11 cellular contexts compared by ENCODE assay signal in the genomic region with DNA sequence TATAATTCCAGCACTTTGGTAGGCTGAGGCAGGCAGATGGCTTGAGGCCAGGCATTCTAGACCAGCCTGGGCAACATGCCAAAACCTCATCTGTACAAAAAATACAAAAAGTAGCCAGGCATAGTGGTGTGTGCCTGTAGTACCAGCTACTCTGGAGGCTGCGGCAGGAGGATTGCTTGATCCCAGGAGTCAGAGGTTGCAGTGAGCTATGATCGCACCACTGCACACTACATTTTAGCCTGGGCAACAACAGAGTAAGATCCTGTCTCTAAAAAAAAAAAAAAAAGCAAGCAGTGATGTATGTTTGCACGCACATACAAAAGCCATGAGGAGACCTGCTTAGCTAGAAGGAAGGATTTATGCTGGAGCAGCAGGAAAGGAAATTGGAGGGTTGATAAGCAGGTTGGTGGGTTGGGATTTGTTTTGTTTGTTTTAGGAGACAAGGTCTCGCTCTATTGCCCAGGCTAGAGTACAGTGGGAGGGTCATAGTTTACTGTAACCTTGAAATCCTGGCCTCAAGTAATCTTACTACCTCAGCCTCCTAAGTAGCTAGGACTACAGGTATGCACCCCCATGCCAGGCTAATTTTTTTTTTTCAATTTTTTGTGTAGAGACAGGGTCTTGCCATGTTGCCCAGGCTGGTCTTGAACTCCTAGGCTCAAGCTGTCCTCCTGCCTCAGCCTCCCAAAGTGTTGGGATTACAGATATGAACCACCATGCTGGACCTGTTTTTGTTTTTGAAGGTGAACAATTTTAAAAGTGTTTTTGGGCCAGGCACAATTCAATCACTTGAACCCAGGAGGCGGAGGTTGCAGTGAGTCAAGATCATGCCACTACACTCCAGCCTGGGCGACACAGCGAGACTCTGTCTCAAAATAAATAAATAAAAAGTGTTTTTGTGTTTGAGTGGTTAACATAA. TPM values are rescaled to one million over a fixed set of nuclear protein-coding genes. Genes with fewer than 3 reads are reported as not detected.
A peak's percentile ranks its signal among the peaks of the same experiment; 100 is the strongest.
DNase-seq lines count a peak whose midpoint lies in the region; ATAC-seq and TF ChIP-seq lines count a peak whose summit lies in the region.
"Had no signal": no experiment of that assay in that cellular context is flagged by ENCODE, and none has a peak within 500 bp of the region (broad histone marks: within the 10 kb centered on the region; RNA-seq: fewer than 3 reads in every experiment).

No MANE protein-coding gene starts in this region.

- H2AFZ ChIP-seq in HCT116 (ENCODE audit: low read depth, low read length, poor library complexity, severe bottlenecking) = no peak overlapping the region

- H3K27me3 ChIP-seq in HCT116 (ENCODE audit: insufficient read depth, low read length) = no peaks in the 10 kb centered on the region

- H3K9me2 ChIP-seq in HCT116 (ENCODE audit: insufficient read depth) = no peaks in the 10 kb centered on the region

- H4K20me1 ChIP-seq in HCT116 (ENCODE audit: insufficient read depth) = no peaks in the 10 kb centered on the region

- TF ChIP-seq RAD21 in HCT116 (IDR thresholded peaks at IDR 0.05; ENCODE audit: low read depth) = no peak

- H3K9ac ChIP-seq in HCT116 (ENCODE audit: low read length) = no peak overlapping the region

- no peak overlapping the region for H3K4me3 ChIP-seq in HCT116 (replicated peaks in 1 of 2; ENCODE audit: low read depth in 1 of 2, low read length in 2 of 2)

- H3K9me3 ChIP-seq in HCT116 (ENCODE audit: control insufficient read depth in 1 of 2, insufficient read depth in 1 of 2, low read depth in 1 of 2, low read length in 2 of 2) = no peaks in the 10 kb centered on the region

- no peaks in the 10 kb centered on the region for H3K36me3 ChIP-seq in HCT116 (ENCODE audit: control insufficient read depth in 1 of 2, insufficient read depth in 2 of 2, low read length in 2 of 2)

- no peak for TF ChIP-seq POLR2A in HCT116 (IDR thresholded peaks at IDR 0.05; ENCODE audit: borderline replicate concordance, extremely low read depth, insufficient read depth, insufficient read length)

- no peak overlapping the region for H3K27ac ChIP-seq in HCT116 (ENCODE audit: low read depth, low read length)
- H3K27ac ChIP-seq: epithelial cell of prostate had no signal

- no peak for TF ChIP-seq CTCF in HCT116 (IDR thresholded peaks at IDR 0.05 in 2 of 3, conservative IDR thresholded peaks at IDR 0.05 in 1 of 3; ENCODE audit: borderline replicate concordance in 1 of 3, insufficient read depth in 1 of 3, low read depth in 2 of 3, low read length in 2 of 3)

- no peak for ATAC-seq in HCT116
- no peak for ATAC-seq in GM19455 (IDR thresholded peaks at IDR 0.05; ENCODE audit: unreplicated experiment)
- no peak for ATAC-seq in HG02981 (IDR thresholded peaks at IDR 0.05; ENCODE audit: unreplicated experiment)

- H3K4me2 ChIP-seq in HCT116 (ENCODE audit: low read length) = peak overlapping the region; percentile 50

- H3K79me2 ChIP-seq in HCT116 (ENCODE audit: insufficient read depth, low read length) = 0 out of 2 replicates have a peak, but pooled peaks cover 6% of the 10 kb centered on the region

- intact Hi-C loops in HCT116 (cut with micrococcal nuclease) = no loop called here

- RAD21 ChIA-PET in HCT116 (lab: Charles Lee; ENCODE audit: low non-redundant PET in 1 of 2, low total read pairs in 2 of 2, uncharacterized antibody in 2 of 2, unreplicated experiment in 2 of 2) = no interaction called here

- POLR2A ChIA-PET in HCT116 (lab: Charles Lee) = no interaction called here

- H3K4me1 ChIP-seq in HCT116 (ENCODE audit: control insufficient read depth in 1 of 2, insufficient read depth in 2 of 2, low read length in 2 of 2) = peaks cover 15 to 30% of the 10 kb centered on the region in 2 experiments

- CTCF ChIA-PET in HCT116 (lab: Charles Lee) = no interaction called here

- BruUV-seq in HCT116 (replicated peaks; lab: Mats Ljungman, UMichigan) = no TSS peak

- DNase-seq in HCT116 (ENCODE audit: low read depth, low spot score) (no peak), NCI-H1092 (lab: John Stamatoyannopoulos, UW) (peak; percentile 14), RPMI8226 (peak; percentile 54), lung microvascular endothelial cell (ENCODE audit: low read depth in 2 of 2) (peak; percentile 41 to 76), CD1c-positive myeloid dendritic cell (ENCODE audit: extremely low spot score) (no peak), Ammon's horn (ENCODE audit: low spot score) (no peak)
- DNase-seq: activated CD4-positive, alpha-beta T cell treated with anti-CD3 and anti-CD28 coated beads, Interleukin-2, amount 50 U/mL, for 48 hours; trophoblast cell had no signal

TF ChIP-seq in HCT116, 20 proteins besides CTCF, POLR2A, EP300 and RAD21:
- TF ChIP-seq, protein P1, sequence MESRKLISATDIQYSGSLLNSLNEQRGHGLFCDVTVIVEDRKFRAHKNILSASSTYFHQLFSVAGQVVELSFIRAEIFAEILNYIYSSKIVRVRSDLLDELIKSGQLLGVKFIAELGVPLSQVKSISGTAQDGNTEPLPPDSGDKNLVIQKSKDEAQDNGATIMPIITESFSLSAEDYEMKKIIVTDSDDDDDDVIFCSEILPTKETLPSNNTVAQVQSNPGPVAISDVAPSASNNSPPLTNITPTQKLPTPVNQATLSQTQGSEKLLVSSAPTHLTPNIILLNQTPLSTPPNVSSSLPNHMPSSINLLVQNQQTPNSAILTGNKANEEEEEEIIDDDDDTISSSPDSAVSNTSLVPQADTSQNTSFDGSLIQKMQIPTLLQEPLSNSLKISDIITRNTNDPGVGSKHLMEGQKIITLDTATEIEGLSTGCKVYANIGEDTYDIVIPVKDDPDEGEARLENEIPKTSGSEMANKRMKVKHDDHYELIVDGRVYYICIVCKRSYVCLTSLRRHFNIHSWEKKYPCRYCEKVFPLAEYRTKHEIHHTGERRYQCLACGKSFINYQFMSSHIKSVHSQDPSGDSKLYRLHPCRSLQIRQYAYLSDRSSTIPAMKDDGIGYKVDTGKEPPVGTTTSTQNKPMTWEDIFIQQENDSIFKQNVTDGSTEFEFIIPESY (IDR thresholded peaks at IDR 0.05; ENCODE audit: extremely low read depth, insufficient replicate concordance, low read length) = no peak
- no peak for TF ChIP-seq YY1 (IDR thresholded peaks at IDR 0.05; ENCODE audit: extremely low read depth, insufficient replicate concordance, low read depth, low read length)
- no peak for TF ChIP-seq CEBPB (IDR thresholded peaks at IDR 0.05; ENCODE audit: low read depth)
- TF ChIP-seq, protein P2, sequence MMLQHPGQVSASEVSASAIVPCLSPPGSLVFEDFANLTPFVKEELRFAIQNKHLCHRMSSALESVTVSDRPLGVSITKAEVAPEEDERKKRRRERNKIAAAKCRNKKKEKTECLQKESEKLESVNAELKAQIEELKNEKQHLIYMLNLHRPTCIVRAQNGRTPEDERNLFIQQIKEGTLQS (IDR thresholded peaks at IDR 0.05) = no peak
TF ChIP-seq in HCT116: peak in this region for 0.

RNA-seq across cellular contexts. Expression of a gene that starts 4.0 kb away (rescaled TPM):
- total RNA-seq in HCT116 (2021; ENCODE audit: unreplicated experiment) (1.8 TPM), lung microvascular endothelial cell (5.0 and 7.9 TPM in 2 replicates)
- polyA plus RNA-seq in HCT116 (2012) = 1.8 and 2.2 TPM in 2 replicates

RNA-seq across cellular contexts. Expression of a gene that starts 4.2 kb away (rescaled TPM):
- total RNA-seq in HCT116 (2021; ENCODE audit: unreplicated experiment) (12.2 TPM), lung microvascular endothelial cell (25.7 and 35.3 TPM in 2 replicates)
- 24.1 and 24.8 TPM in 2 replicates for polyA plus RNA-seq in HCT116 (2012)

RNA-seq across cellular contexts. Expression of a gene that starts 19.6 kb away (rescaled TPM):
- total RNA-seq in HCT116 (2021; ENCODE audit: unreplicated experiment) (13.0 TPM), lung microvascular endothelial cell (2.4 and 4.0 TPM in 2 replicates)
- 9.8 and 12.5 TPM in 2 replicates for polyA plus RNA-seq in HCT116 (2012)

RNA-seq across cellular contexts. Expression of a gene that starts 26.0 kb away (rescaled TPM):
- total RNA-seq in HCT116 (2021; ENCODE audit: unreplicated experiment) = 0.42 TPM
- polyA plus RNA-seq in HCT116 (2012) = 0.14 and 0.19 TPM in 2 replicates
- total RNA-seq in lung microvascular endothelial cell = 0.44 and 0.79 TPM in 2 replicates

RNA-seq across cellular contexts. Expression of a gene that starts 27.8 kb away (rescaled TPM):
- total RNA-seq in HCT116 (2021; ENCODE audit: unreplicated experiment) = 11.9 TPM
- polyA plus RNA-seq in HCT116 (2012) = 9.4 and 9.8 TPM in 2 replicates
- 9.4 and 11.9 TPM in 2 replicates for total RNA-seq in lung microvascular endothelial cell

Comparison
In these comparisons a context has a peak if more than half of its experiments do, and no peak if none do; other contexts are left out.
1. DNase-seq: peak in NCI-H1092 (single experiment), RPMI8226 (single experiment) and lung microvascular endothelial cell (2 of 2); none in HCT116 (single experiment), CD1c-positive myeloid dendritic cell (single experiment) and Ammon's horn (single experiment).